Comparison of ENCODE assay signal across 1 cellular context in the genomic region with DNA sequence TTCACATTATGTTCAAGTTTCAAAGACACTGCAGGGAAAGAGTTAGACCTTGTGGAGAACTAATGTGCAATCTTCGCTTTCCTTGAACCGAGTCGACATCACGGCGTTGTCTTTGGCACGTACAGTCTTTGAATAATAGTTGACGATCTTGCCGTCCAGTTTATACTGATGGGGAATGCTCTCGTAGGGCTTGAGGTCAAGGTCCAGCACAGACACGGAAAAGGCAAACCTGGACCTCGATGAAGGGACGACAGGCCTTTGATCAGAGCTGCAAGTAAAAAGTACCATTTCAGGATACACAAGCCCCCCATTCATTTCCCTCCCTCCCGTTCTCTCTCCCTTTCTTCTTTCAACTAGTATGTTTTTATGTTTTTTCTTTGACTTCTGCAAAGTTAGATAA.
A peak's percentile ranks its signal among the peaks of the same experiment; 100 is the strongest.
TF ChIP-seq lines count a peak whose summit lies in the region.

No MANE protein-coding gene starts in this region.

TF ChIP-seq in HepG2, 621 proteins besides CTCF, POLR2A, EP300 and RAD21 (continued from another document):
- TF ChIP-seq ZFYVE20 (CRISPR knock-in tag; IDR thresholded peaks at IDR 0.05; ENCODE audit: borderline replicate concordance, low read depth), result no peak
- TF ChIP-seq ZNF777 (CRISPR knock-in tag; IDR thresholded peaks at IDR 0.05), result peak; percentile 45; the same call in 1 of the 2 replicates
- TF ChIP-seq ZNF773 (CRISPR knock-in tag; IDR thresholded peaks at IDR 0.05; ENCODE audit: borderline replicate concordance), result no peak
- TF ChIP-seq ZNF205 (CRISPR knock-in tag; IDR thresholded peaks at IDR 0.05), result no peak
- TF ChIP-seq, protein P1, sequence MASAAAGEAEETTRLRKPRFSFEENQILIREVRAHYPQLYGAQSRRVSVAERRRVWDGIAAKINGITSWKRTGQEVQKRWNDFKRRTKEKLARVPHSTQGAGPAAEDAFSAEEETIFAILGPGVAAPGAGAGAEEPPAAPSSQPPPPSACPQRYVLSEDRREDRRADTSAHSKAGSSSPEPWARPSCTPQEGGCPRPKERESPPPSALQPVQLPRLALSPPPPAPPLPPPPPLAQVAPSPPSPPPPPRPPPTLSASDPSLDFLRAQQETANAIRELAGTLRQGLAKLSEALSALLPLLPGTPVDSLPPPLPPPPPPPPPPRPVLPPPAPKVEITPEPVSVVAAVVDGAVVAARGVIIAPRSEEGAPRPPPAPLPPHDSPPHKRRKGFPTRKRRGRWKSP (CRISPR knock-in tag; IDR thresholded peaks at IDR 0.05), result no peak
- TF ChIP-seq, protein P2, sequence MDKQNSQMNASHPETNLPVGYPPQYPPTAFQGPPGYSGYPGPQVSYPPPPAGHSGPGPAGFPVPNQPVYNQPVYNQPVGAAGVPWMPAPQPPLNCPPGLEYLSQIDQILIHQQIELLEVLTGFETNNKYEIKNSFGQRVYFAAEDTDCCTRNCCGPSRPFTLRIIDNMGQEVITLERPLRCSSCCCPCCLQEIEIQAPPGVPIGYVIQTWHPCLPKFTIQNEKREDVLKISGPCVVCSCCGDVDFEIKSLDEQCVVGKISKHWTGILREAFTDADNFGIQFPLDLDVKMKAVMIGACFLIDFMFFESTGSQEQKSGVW (CRISPR knock-in tag; IDR thresholded peaks at IDR 0.05; ENCODE audit: borderline replicate concordance), result no peak
- TF ChIP-seq PPARG (CRISPR knock-in tag; conservative IDR thresholded peaks at IDR 0.05), result no peak
- TF ChIP-seq, protein P3, sequence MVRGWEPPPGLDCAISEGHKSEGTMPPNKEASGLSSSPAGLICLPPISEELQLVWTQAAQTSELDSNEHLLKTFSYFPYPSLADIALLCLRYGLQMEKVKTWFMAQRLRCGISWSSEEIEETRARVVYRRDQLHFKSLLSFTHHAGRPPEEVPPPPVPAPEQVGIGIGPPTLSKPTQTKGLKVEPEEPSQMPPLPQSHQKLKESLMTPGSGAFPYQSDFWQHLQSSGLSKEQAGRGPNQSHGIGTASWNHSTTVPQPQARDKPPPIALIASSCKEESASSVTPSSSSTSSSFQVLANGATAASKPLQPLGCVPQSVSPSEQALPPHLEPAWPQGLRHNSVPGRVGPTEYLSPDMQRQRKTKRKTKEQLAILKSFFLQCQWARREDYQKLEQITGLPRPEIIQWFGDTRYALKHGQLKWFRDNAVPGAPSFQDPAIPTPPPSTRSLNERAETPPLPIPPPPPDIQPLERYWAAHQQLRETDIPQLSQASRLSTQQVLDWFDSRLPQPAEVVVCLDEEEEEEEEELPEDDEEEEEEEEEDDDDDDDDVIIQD (CRISPR knock-in tag; IDR thresholded peaks at IDR 0.05; ENCODE audit: low read depth), result 0 out of 2 replicates have a peak, but pooled peaks have one; percentile 46
- no peak for TF ChIP-seq PITX1 (CRISPR knock-in tag; IDR thresholded peaks at IDR 0.05)
- TF ChIP-seq SIX4 (CRISPR knock-in tag; IDR thresholded peaks at IDR 0.05), result no peak
- TF ChIP-seq, protein P4, sequence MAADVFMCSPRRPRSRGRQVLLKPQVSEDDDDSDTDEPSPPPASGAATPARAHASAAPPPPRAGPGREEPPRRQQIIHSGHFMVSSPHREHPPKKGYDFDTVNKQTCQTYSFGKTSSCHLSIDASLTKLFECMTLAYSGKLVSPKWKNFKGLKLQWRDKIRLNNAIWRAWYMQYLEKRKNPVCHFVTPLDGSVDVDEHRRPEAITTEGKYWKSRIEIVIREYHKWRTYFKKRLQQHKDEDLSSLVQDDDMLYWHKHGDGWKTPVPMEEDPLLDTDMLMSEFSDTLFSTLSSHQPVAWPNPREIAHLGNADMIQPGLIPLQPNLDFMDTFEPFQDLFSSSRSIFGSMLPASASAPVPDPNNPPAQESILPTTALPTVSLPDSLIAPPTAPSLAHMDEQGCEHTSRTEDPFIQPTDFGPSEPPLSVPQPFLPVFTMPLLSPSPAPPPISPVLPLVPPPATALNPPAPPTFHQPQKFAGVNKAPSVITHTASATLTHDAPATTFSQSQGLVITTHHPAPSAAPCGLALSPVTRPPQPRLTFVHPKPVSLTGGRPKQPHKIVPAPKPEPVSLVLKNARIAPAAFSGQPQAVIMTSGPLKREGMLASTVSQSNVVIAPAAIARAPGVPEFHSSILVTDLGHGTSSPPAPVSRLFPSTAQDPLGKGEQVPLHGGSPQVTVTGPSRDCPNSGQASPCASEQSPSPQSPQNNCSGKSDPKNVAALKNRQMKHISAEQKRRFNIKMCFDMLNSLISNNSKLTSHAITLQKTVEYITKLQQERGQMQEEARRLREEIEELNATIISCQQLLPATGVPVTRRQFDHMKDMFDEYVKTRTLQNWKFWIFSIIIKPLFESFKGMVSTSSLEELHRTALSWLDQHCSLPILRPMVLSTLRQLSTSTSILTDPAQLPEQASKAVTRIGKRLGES (CRISPR knock-in tag; IDR thresholded peaks at IDR 0.05; ENCODE audit: borderline replicate concordance), result no peak
- TF ChIP-seq, protein P5, sequence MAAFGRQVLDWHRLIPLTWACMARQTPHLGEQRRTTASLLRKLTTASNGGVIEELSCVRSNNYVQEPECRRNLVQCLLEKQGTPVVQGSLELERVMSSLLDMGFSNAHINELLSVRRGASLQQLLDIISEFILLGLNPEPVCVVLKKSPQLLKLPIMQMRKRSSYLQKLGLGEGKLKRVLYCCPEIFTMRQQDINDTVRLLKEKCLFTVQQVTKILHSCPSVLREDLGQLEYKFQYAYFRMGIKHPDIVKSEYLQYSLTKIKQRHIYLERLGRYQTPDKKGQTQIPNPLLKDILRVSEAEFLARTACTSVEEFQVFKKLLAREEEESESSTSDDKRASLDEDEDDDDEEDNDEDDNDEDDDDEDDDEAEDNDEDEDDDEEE (CRISPR knock-in tag; IDR thresholded peaks at IDR 0.05), result 0 out of 2 replicates have a peak, but pooled peaks have one; percentile 27
